8 cellular contexts compared by ENCODE assay signal in genomic region chr2:239326831-239327535, GRCh38.
DNase-seq lines count a peak whose midpoint lies in the region; ATAC-seq lines count a peak whose summit lies in the region.

No MANE protein-coding gene starts in this region.

- no peaks in the 10 kb centered on the region for H3K27me3 Mint-ChIP-seq in activated naive CD4-positive, alpha-beta T cell treated with anti-CD3 and anti-CD28 coated beads for 36 hours (ENCODE audit: low read depth)
- no peaks in the 10 kb centered on the region for H3K27me3 Mint-ChIP-seq in stimulated activated naive CD8-positive, alpha-beta T cell treated with anti-CD3 and anti-CD28 coated beads, Interleukin-15, Interleukin-2, amounts not matched to agents 100 ng/mL and 50 ng/mL, for 24 hours

- peaks cover 79% of the 10 kb centered on the region for H3K4me1 Mint-ChIP-seq in activated naive CD4-positive, alpha-beta T cell treated with anti-CD3 and anti-CD28 coated beads for 36 hours (ENCODE audit: low read depth)
- H3K4me1 Mint-ChIP-seq in stimulated activated naive CD8-positive, alpha-beta T cell treated with anti-CD3 and anti-CD28 coated beads, Interleukin-15, Interleukin-2, amounts not matched to agents 100 ng/mL and 50 ng/mL, for 24 hours (ENCODE audit: low read depth): peaks cover 67% of the 10 kb centered on the region

- DNase-seq in NCI-H226 (peak; percentile 6), myocyte (ENCODE audit: low read depth) (peak; percentile 97), NCI-H526 (lab: John Stamatoyannopoulos, UW) (no peak), AG08395 (ENCODE audit: low spot score) (no peak), NOMO-1 treated with DMSO at 0.1 percent for 48 hours (lab: John Stamatoyannopoulos, UW; ENCODE audit: unreplicated experiment) (no peak)
- peak; percentile 94 for DNase-seq in activated naive CD4-positive, alpha-beta T cell treated with anti-CD3 and anti-CD28 coated beads for 36 hours

- H3K36me3 Mint-ChIP-seq in activated naive CD4-positive, alpha-beta T cell treated with anti-CD3 and anti-CD28 coated beads for 36 hours (ENCODE audit: low read depth): peaks cover 9% of the 10 kb centered on the region
- peaks cover 12% of the 10 kb centered on the region for H3K36me3 Mint-ChIP-seq in stimulated activated naive CD8-positive, alpha-beta T cell treated with anti-CD3 and anti-CD28 coated beads, Interleukin-15, Interleukin-2, amounts not matched to agents 100 ng/mL and 50 ng/mL, for 24 hours (ENCODE audit: low read depth)

- intact Hi-C loops in activated naive CD4-positive, alpha-beta T cell treated with anti-CD3 and anti-CD28 coated beads for 36 hours (cut with micrococcal nuclease): loop anchor here (1.0 to 5.0 kb wide), 7 partner anchors 33 to 1240 kb away; partner anchors contain the start of genes HDAC4 and RNPEPL1

- H3K9me3 Mint-ChIP-seq in activated naive CD4-positive, alpha-beta T cell treated with anti-CD3 and anti-CD28 coated beads for 36 hours: no peaks in the 10 kb centered on the region
- H3K9me3 Mint-ChIP-seq in stimulated activated naive CD8-positive, alpha-beta T cell treated with anti-CD3 and anti-CD28 coated beads, Interleukin-15, Interleukin-2, amounts not matched to agents 100 ng/mL and 50 ng/mL, for 24 hours: peaks cover 2% of the 10 kb centered on the region

- H3K4me3 Mint-ChIP-seq in activated naive CD4-positive, alpha-beta T cell treated with anti-CD3 and anti-CD28 coated beads for 36 hours: peak overlapping the region; percentile 24
- peak overlapping the region; percentile 35 for H3K4me3 Mint-ChIP-seq in stimulated activated naive CD8-positive, alpha-beta T cell treated with anti-CD3 and anti-CD28 coated beads, Interleukin-15, Interleukin-2, amounts not matched to agents 100 ng/mL and 50 ng/mL, for 24 hours

- peak overlapping the region; percentile 81 for H3K27ac Mint-ChIP-seq in activated naive CD4-positive, alpha-beta T cell treated with anti-CD3 and anti-CD28 coated beads for 36 hours
- H3K27ac Mint-ChIP-seq in stimulated activated naive CD8-positive, alpha-beta T cell treated with anti-CD3 and anti-CD28 coated beads, Interleukin-15, Interleukin-2, amounts not matched to agents 100 ng/mL and 50 ng/mL, for 24 hours: peak overlapping the region; percentile 31

- CTCF ChIA-PET in activated naive CD4-positive, alpha-beta T cell treated with anti-CD3 and anti-CD28 coated beads for 36 hours (lab: Charles Lee): interaction anchor here (1.0 kb wide), 1 partner anchor 33 kb away, joined by 5 read pairs; no protein-coding TSS in a partner anchor

- peak; percentile 48 for ATAC-seq in GM21619 (IDR thresholded peaks at IDR 0.05; ENCODE audit: unreplicated experiment)

Comparison
In these comparisons a context has a peak if more than half of its experiments do, and no peak if none do; other contexts are left out.
1. DNase-seq: peak in NCI-H226 (single experiment), activated naive CD4-positive, alpha-beta T cell treated with anti-CD3 and anti-CD28 coated beads for 36 hours (single experiment) and myocyte (single experiment); none in NCI-H526 (0 of 2), AG08395 (single experiment) and NOMO-1 treated with DMSO at 0.1 percent for 48 hours (single experiment).